In genomic region chr2:61582191-61582590, GRCh38 we compare ENCODE assay signal across 1 cellular context.
TF ChIP-seq lines count a peak whose summit lies in the region.

No MANE protein-coding gene starts in this region.

TF ChIP-seq in H1, 55 proteins besides CTCF, POLR2A, EP300 and RAD21 (continued from another document):
- TF ChIP-seq MAX (IDR thresholded peaks at IDR 0.05) (no peak), ATF2 (IDR thresholded peaks at IDR 0.05; ENCODE audit: low read length) (peak; percentile 23; the same call in 1 of the 2 replicates), JUND (IDR thresholded peaks at IDR 0.05; ENCODE audit: low read length) (peak; percentile 88), HDAC2 (IDR thresholded peaks at IDR 0.05; ENCODE audit: borderline replicate concordance in 1 of 2, low read depth in 2 of 2, low read length in 2 of 2) (peak in 1 of 2 experiments; percentile 53; a peak in 1 of 4 replicates), BCL11A (IDR thresholded peaks at IDR 0.05; ENCODE audit: low read depth in 2 of 2, low read length in 2 of 2) (peak in 1 of 2 experiments; percentile 25), TEAD4 (IDR thresholded peaks at IDR 0.05; ENCODE audit: low read depth, low read length) (0 out of 2 replicates have a peak, but pooled peaks have one; percentile 62), CHD2 (IDR thresholded peaks at IDR 0.05; ENCODE audit: low read length) (peak; percentile 41; the same call in 1 of the 2 replicates), ZNF274 (IDR thresholded peaks at IDR 0.05; ENCODE audit: borderline replicate concordance, extremely low read depth, low read length) (no peak), NANOG (IDR thresholded peaks at IDR 0.05; ENCODE audit: insufficient read depth, low read depth, low read length, poor library complexity, severe bottlenecking) (peak; percentile 85), SIN3A (conservative IDR thresholded peaks at IDR 0.05 in 1 of 2, IDR thresholded peaks at IDR 0.05 in 1 of 2; ENCODE audit: low read depth in 1 of 2, low read length in 2 of 2) (no peak), SUZ12 (IDR thresholded peaks at IDR 0.05; ENCODE audit: low read length) (no peak), SAP30 (IDR thresholded peaks at IDR 0.05; ENCODE audit: insufficient read depth, insufficient replicate concordance, low read length) (no peak)
